Comparison of ENCODE assay signal across 13 cellular contexts in the genomic region with DNA sequence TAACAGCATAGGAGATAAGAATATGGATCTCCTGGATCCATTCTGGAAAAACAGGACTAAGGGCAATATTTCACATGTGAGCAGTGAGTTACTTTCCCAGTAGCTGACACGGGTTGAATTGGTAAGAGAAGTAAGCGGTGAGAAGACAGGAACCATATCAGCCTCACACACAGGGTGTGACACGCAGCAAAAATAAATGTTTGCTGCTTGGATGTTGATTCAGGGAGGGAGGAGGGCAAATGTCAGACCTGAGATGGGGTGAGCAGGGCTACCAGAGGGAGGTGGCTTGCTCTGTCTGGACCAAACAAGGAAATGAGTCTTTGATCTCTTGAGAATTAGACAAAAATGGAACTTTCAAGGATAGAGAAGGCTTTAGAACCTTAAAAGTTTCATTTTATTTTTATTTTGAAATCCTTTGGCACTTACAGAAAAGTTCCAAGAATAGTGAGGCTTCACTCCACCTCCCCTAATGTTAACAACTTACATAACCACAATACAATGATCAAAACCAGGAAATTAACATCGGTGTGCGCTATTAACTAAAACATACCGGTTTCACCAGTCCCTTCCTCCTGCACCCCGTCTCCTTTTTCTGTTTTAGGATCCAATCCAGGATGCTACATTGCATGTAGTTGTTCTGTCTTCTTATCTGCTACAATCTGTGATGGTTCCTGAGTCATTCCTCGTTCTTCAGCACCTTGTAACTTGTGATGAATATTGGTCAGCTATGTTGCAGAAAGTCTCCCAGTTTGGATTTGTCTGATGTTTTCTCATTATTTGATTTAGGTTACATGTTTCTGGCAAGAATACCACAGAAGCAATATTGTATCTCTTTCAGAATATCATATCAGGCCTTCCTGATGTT. TPM values are rescaled to one million over a fixed set of nuclear protein-coding genes. Genes with fewer than 3 reads are reported as not detected.
DNase-seq lines count a peak whose midpoint lies in the region; ATAC-seq and TF ChIP-seq lines count a peak whose summit lies in the region.
"Had no signal": no experiment of that assay in that cellular context is flagged by ENCODE, and none has a peak within 500 bp of the region (broad histone marks: within the 10 kb centered on the region; RNA-seq: fewer than 3 reads in every experiment).

No MANE protein-coding gene starts in this region.

- in situ Hi-C loops in brain microvascular endothelial cell (cut with HindIII; ENCODE audit: low pct_ligation_motif_present, low sequenced_read_pairs), result no loop called here

- ATAC-seq in natural killer cell (peak in 1 of 3 donors; percentile 36), left colon (peak; percentile 100), HG03280 (IDR thresholded peaks at IDR 0.05; ENCODE audit: unreplicated experiment) (no peak), HG02938 (IDR thresholded peaks at IDR 0.05; ENCODE audit: unreplicated experiment) (no peak)
- ATAC-seq in natural killer cell treated with Interleukin-12 subunit alpha and Interleukin-12 subunit beta and Interleukin-15 and Interleukin-18, amount 100 ng/mL, for 72 hours, result no peak
- no peak for ATAC-seq in CD4-positive, alpha-beta T cell (ENCODE audit: poor library complexity)
- ATAC-seq: HCT116 had no signal

- H3K9me3 ChIP-seq in vagina, result no peaks in the 10 kb centered on the region
- H3K9me3 ChIP-seq in CD4-positive, alpha-beta T cell (ENCODE audit: control insufficient read depth, low read length), result no peaks in the 10 kb centered on the region

- H3K27ac Mint-ChIP-seq in natural killer cell, result peak overlapping the region; percentile 6 to 53
- no peak overlapping the region for H3K27ac Mint-ChIP-seq in natural killer cell treated with Interleukin-12 subunit alpha and Interleukin-12 subunit beta and Interleukin-15 and Interleukin-18, amount 100 ng/mL, for 72 hours
- no peak overlapping the region for H3K27ac Mint-ChIP-seq in CD4-positive, alpha-beta T cell

- H3K4me3 ChIP-seq in brain microvascular endothelial cell (ENCODE audit: low read depth, low read length), result no peak overlapping the region
- H3K4me3 ChIP-seq in vagina, result no peak overlapping the region
- H3K4me3 ChIP-seq: lung had no signal

- TF ChIP-seq POLR2A in vagina (IDR thresholded peaks at IDR 0.05), result no peak

- H3K4me3 Mint-ChIP-seq in natural killer cell, result no peak overlapping the region
- H3K4me3 Mint-ChIP-seq in natural killer cell treated with Interleukin-12 subunit alpha and Interleukin-12 subunit beta and Interleukin-15 and Interleukin-18, amount 100 ng/mL, for 72 hours, result no peak overlapping the region
- H3K4me3 Mint-ChIP-seq in CD4-positive, alpha-beta T cell, result no peak overlapping the region

- peaks cover 0 to 2% of the 10 kb centered on the region in 2 donors for H3K9me3 Mint-ChIP-seq in natural killer cell
- H3K9me3 Mint-ChIP-seq in natural killer cell treated with Interleukin-12 subunit alpha and Interleukin-12 subunit beta and Interleukin-15 and Interleukin-18, amount 100 ng/mL, for 72 hours, result no peaks in the 10 kb centered on the region
- peaks cover 2% of the 10 kb centered on the region for H3K9me3 Mint-ChIP-seq in CD4-positive, alpha-beta T cell

- H3K36me3 Mint-ChIP-seq in natural killer cell, result peaks cover 9% of the 10 kb centered on the region
- H3K36me3 Mint-ChIP-seq in natural killer cell treated with Interleukin-12 subunit alpha and Interleukin-12 subunit beta and Interleukin-15 and Interleukin-18, amount 100 ng/mL, for 72 hours, result peaks cover 8% of the 10 kb centered on the region
- no peaks in the 10 kb centered on the region for H3K36me3 Mint-ChIP-seq in CD4-positive, alpha-beta T cell (ENCODE audit: low read depth)

- H3K36me3 ChIP-seq in brain microvascular endothelial cell (replicated peaks) (no peaks in the 10 kb centered on the region), vagina (no peaks in the 10 kb centered on the region)
- H3K36me3 ChIP-seq: WERI-Rb-1 had no signal

- H3K27ac ChIP-seq in brain microvascular endothelial cell (peak overlapping the region; percentile 60), vagina (no peak overlapping the region)
- H3K27ac ChIP-seq in CD4-positive, alpha-beta T cell (ENCODE audit: low read depth, low read length), result no peak overlapping the region
- H3K27ac ChIP-seq: WERI-Rb-1 had no signal

- CTCF ChIA-PET in CD4-positive, alpha-beta T cell (lab: Charles Lee), result interaction anchor here (0.8 kb wide), 1 partner anchor 8 kb away, joined by 4 read pairs; no protein-coding TSS in a partner anchor

- TF ChIP-seq CTCF in natural killer cell (IDR thresholded peaks at IDR 0.05) (no peak), brain microvascular endothelial cell (IDR thresholded peaks at IDR 0.05; ENCODE audit: low read depth, low read length, missing control alignments) (no peak), vagina (IDR thresholded peaks at IDR 0.05) (no peak)
- no peak for TF ChIP-seq CTCF in CD4-positive, alpha-beta T cell (IDR thresholded peaks at IDR 0.05)

- peaks cover 15 to 23% of the 10 kb centered on the region in 2 donors for H3K4me1 Mint-ChIP-seq in natural killer cell
- H3K4me1 Mint-ChIP-seq in natural killer cell treated with Interleukin-12 subunit alpha and Interleukin-12 subunit beta and Interleukin-15 and Interleukin-18, amount 100 ng/mL, for 72 hours (ENCODE audit: low read depth in 2 of 2), result peaks cover 4 to 10% of the 10 kb centered on the region in 2 donors
- no peaks in the 10 kb centered on the region for H3K4me1 Mint-ChIP-seq in CD4-positive, alpha-beta T cell (ENCODE audit: low read depth)

- H3K27me3 Mint-ChIP-seq in natural killer cell (ENCODE audit: low read depth in 2 of 2), result peaks cover 2 to 6% of the 10 kb centered on the region in 2 donors
- peaks cover 0 to 1% of the 10 kb centered on the region in 2 donors for H3K27me3 Mint-ChIP-seq in natural killer cell treated with Interleukin-12 subunit alpha and Interleukin-12 subunit beta and Interleukin-15 and Interleukin-18, amount 100 ng/mL, for 72 hours
- peaks cover 13% of the 10 kb centered on the region for H3K27me3 Mint-ChIP-seq in CD4-positive, alpha-beta T cell

- no peaks in the 10 kb centered on the region for H3K4me1 ChIP-seq in vagina

- intact Hi-C loops in natural killer cell (cut with micrococcal nuclease), result no loop called here
- intact Hi-C loops in left colon (cut with DNase I, micrococcal nuclease), result no loop called here
- intact Hi-C loops in vagina (cut with DNase I), result no loop called here
- intact Hi-C loops in CD4-positive, alpha-beta T cell (cut with DNase I, micrococcal nuclease), result no loop called here

- H3K27me3 ChIP-seq in brain microvascular endothelial cell (replicated peaks), result no peaks in the 10 kb centered on the region
- H3K27me3 ChIP-seq in vagina, result no peaks in the 10 kb centered on the region
- H3K27me3 ChIP-seq in CD4-positive, alpha-beta T cell (ENCODE audit: control insufficient read depth, insufficient read depth, low read length), result no peaks in the 10 kb centered on the region

- POLR2A ChIA-PET in CD4-positive, alpha-beta T cell (lab: Charles Lee), result no interaction called here

- DNase-seq in natural killer cell (no peak), brain microvascular endothelial cell (peak; percentile 62), left colon (peak; percentile 32 to 71), vagina (ENCODE audit: extremely low spot score in 2 of 2) (no peak)
- no peak for DNase-seq in natural killer cell treated with Interleukin-12 subunit alpha and Interleukin-12 subunit beta and Interleukin-15 and Interleukin-18, amount 100 ng/mL, for 72 hours (ENCODE audit: low spot score)
- DNase-seq in CD4-positive, alpha-beta T cell, result no peak
- DNase-seq: activated gamma-delta T cell, NCI-H2107, WERI-Rb-1 had no signal

RNA-seq across cellular contexts. Expression of a gene that starts 20.5 kb away (rescaled TPM):
- total RNA-seq in natural killer cell, result 1 to 10 TPM; 2.3 to 7.1 (median 5.8) TPM
- total RNA-seq in natural killer cell treated with Interleukin-12 subunit alpha and Interleukin-12 subunit beta and Interleukin-15 and Interleukin-18, amount 100 ng/mL, for 72 hours, result under 1 TPM; 0.17 to 0.53 TPM
- 10 to 100 TPM in 1 of 2 donors, 1 to 10 TPM in 1; 9.5 to 13.5 TPM for total RNA-seq in left colon
- 41.0 TPM for total RNA-seq in vagina
- total RNA-seq in CD4-positive, alpha-beta T cell, result not detected

RNA-seq across cellular contexts. Expression of a gene that starts 39.9 kb away (rescaled TPM):
- total RNA-seq in natural killer cell (10 to 100 TPM; 33.0 to 46.5 (median 40.9) TPM), left colon (10 to 100 TPM in 1 of 2 donors, 1 to 10 TPM in 1; 9.3 to 12.4 TPM), vagina (20.9 TPM)
- 10 to 100 TPM; 34.9 to 55.1 TPM for total RNA-seq in natural killer cell treated with Interleukin-12 subunit alpha and Interleukin-12 subunit beta and Interleukin-15 and Interleukin-18, amount 100 ng/mL, for 72 hours
- 10 to 100 TPM; 52.0 to 55.2 TPM for total RNA-seq in CD4-positive, alpha-beta T cell

RNA-seq across cellular contexts. Expression of a gene that starts 40.0 kb away (rescaled TPM):
- 10 to 100 TPM; 37.4 to 44.4 (median 41.9) TPM for total RNA-seq in natural killer cell
- 10 to 100 TPM; 12.2 to 16.9 TPM for total RNA-seq in natural killer cell treated with Interleukin-12 subunit alpha and Interleukin-12 subunit beta and Interleukin-15 and Interleukin-18, amount 100 ng/mL, for 72 hours
- total RNA-seq in left colon, result 10 to 100 TPM; 19.5 to 20.7 TPM
- total RNA-seq in vagina, result 45.4 TPM
- total RNA-seq in CD4-positive, alpha-beta T cell, result 10 to 100 TPM; 45.0 to 45.1 TPM

Comparison
In these comparisons a context has a peak if more than half of its experiments do, and no peak if none do; other contexts are left out.
1. H3K27ac Mint-ChIP-seq: peak in natural killer cell (2 of 2); none in natural killer cell treated with Interleukin-12 subunit alpha and Interleukin-12 subunit beta and Interleukin-15 and Interleukin-18, amount 100 ng/mL, for 72 hours (0 of 2) and CD4-positive, alpha-beta T cell (single experiment).
2. DNase-seq: peak in brain microvascular endothelial cell (single experiment) and left colon (2 of 2); none in natural killer cell (single experiment), natural killer cell treated with Interleukin-12 subunit alpha and Interleukin-12 subunit beta and Interleukin-15 and Interleukin-18, amount 100 ng/mL, for 72 hours (single experiment), vagina (0 of 2) and CD4-positive, alpha-beta T cell (0 of 10).